In genomic region chr3:47379488-47379899, GRCh38 we compare ENCODE assay signal across 8 cellular contexts. TPM values are rescaled to one million over a fixed set of nuclear protein-coding genes. Genes with fewer than 3 reads are reported as not detected.
A peak's percentile ranks its signal among the peaks of the same experiment; 100 is the strongest.
DNase-seq lines count a peak whose midpoint lies in the region; ATAC-seq and TF ChIP-seq lines count a peak whose summit lies in the region.

No MANE protein-coding gene starts in this region.

- no peak overlapping the region for H2BK15ac ChIP-seq in IMR-90 (ENCODE audit: low read depth, low read length)

- dilution Hi-C loops in IMR-90 (cut with HindIII; ENCODE audit: low sequenced_read_pairs, unreplicated experiment) = no loop called here

- no peak overlapping the region for H2AFZ ChIP-seq in IMR-90 (replicated peaks; ENCODE audit: low read length, poor library complexity)

- no peaks in the 10 kb centered on the region for H3K27me3 Mint-ChIP-seq in central memory CD8-positive, alpha-beta T cell
- no peaks in the 10 kb centered on the region for H3K27me3 Mint-ChIP-seq in naive B cell

- H2BK120ac ChIP-seq in IMR-90 (ENCODE audit: low read depth, low read length) = no peak overlapping the region

- peak overlapping the region; percentile 57; the same call in 1 of the 2 replicates for H3K23ac ChIP-seq in IMR-90 (ENCODE audit: low read depth, low read length)

- POLR2A ChIA-PET in IMR-90 (lab: Charles Lee; ENCODE audit: unreplicated experiment) = no interaction called here

- H3K27me3 ChIP-seq in IMR-90 (ENCODE audit: control insufficient read depth, insufficient read depth, low read length) = no peaks in the 10 kb centered on the region

- 0 out of 2 replicates have a peak, but pooled peaks cover 2% of the 10 kb centered on the region for H3K36me3 ChIP-seq in IMR-90 (ENCODE audit: control insufficient read depth, insufficient read depth, low read length)

- peaks cover 22% of the 10 kb centered on the region for H4K20me1 ChIP-seq in IMR-90 (ENCODE audit: insufficient read depth, low read length)

- no peaks in the 10 kb centered on the region for H3K9me3 Mint-ChIP-seq in central memory CD8-positive, alpha-beta T cell
- H3K9me3 Mint-ChIP-seq in naive B cell = no peaks in the 10 kb centered on the region

- BruUV-seq in IMR-90 (replicated peaks; lab: Mats Ljungman, UMichigan) = no TSS peak

- peak overlapping the region; percentile 86 for H3K4me2 ChIP-seq in IMR-90 (ENCODE audit: low read depth, low read length)

- H2AK9ac ChIP-seq in IMR-90 (replicated peaks; ENCODE audit: low read depth, low read length, poor library complexity) = peak overlapping the region; percentile 65

- H3K9me1 ChIP-seq in IMR-90 (ENCODE audit: insufficient read depth, low read length) = peaks cover 10% of the 10 kb centered on the region

- H3K79me1 ChIP-seq in IMR-90 (ENCODE audit: low read depth in 1 of 2, low read length in 2 of 2) = peaks cover 26 to 54% of the 10 kb centered on the region in 2 experiments

- no peak overlapping the region for H2BK5ac ChIP-seq in IMR-90 (ENCODE audit: low read depth, low read length, poor library complexity, severe bottlenecking)

- H2AK5ac ChIP-seq in IMR-90 (ENCODE audit: low read depth, low read length) = peak overlapping the region; percentile 61; the same call in 1 of the 2 replicates

- TF ChIP-seq POLR2A in IMR-90 (IDR thresholded peaks at IDR 0.05; ENCODE audit: low read depth, low read length) = no peak

- H3K4ac ChIP-seq in IMR-90 (ENCODE audit: low read depth, low read length) = peak overlapping the region; percentile 87; the same call in 1 of the 2 replicates

- DNase-seq in AG09309 (ENCODE audit: low read depth) (no peak), IMR-90 (no peak), naive B cell (no peak), NK-92 (lab: John Stamatoyannopoulos, UW; ENCODE audit: unreplicated experiment) (no peak), NCI-H2029 (lab: John Stamatoyannopoulos, UW) (no peak), pons (ENCODE audit: low spot score) (no peak), SKM-1 treated with dmso at 0.1 percent for 144 hours (lab: John Stamatoyannopoulos, UW; ENCODE audit: unreplicated experiment) (no peak)
- DNase-seq in central memory CD8-positive, alpha-beta T cell (ENCODE audit: low spot score in 2 of 2) = no peak

- no peak overlapping the region for H3K27ac ChIP-seq in IMR-90 (ENCODE audit: insufficient read depth, low read length)

- H3K4me3 ChIP-seq in AG09309 (ENCODE audit: control insufficient read depth, low read depth, low read length) (peak overlapping the region; percentile 95), IMR-90 (ENCODE audit: insufficient read depth, low read depth, low read length) (peak overlapping the region; percentile 60; the same call in 1 of the 2 replicates)

- H3K14ac ChIP-seq in IMR-90 (replicated peaks; ENCODE audit: low read depth, low read length) = peak overlapping the region; percentile 93; the same call in 1 of the 2 replicates

- CTCF ChIA-PET in IMR-90 (lab: Yijun Ruan, JAX) = interaction anchor here (0.5 kb wide), 1 partner anchor 276 kb away, joined by 4 read pairs; no protein-coding TSS in a partner anchor

- in situ Hi-C loops in IMR-90 (cut with MboI; ENCODE audit: low sequenced_read_pairs) = no loop called here

- no peak for TF ChIP-seq RAD21 in IMR-90 (IDR thresholded peaks at IDR 0.05; ENCODE audit: low read length)

- H3K9ac ChIP-seq in IMR-90 (ENCODE audit: low read depth, low read length) = peak overlapping the region; percentile 91; the same call in 1 of the 2 replicates

- no peaks in the 10 kb centered on the region for H3K9me3 ChIP-seq in IMR-90 (ENCODE audit: control insufficient read depth, insufficient read depth, low read length)

- H2BK20ac ChIP-seq in IMR-90 (ENCODE audit: low read depth, low read length) = no peak overlapping the region

- H3K27ac Mint-ChIP-seq in central memory CD8-positive, alpha-beta T cell (ENCODE audit: low read depth) = peak overlapping the region; percentile 99
- H3K27ac Mint-ChIP-seq in naive B cell = peak overlapping the region; percentile 98 to 100 (median 100)

- H3K4me1 Mint-ChIP-seq in central memory CD8-positive, alpha-beta T cell = peaks cover 38% of the 10 kb centered on the region
- peaks cover 43 to 56% (median 52%) of the 10 kb centered on the region in 3 donors for H3K4me1 Mint-ChIP-seq in naive B cell

- H3K56ac ChIP-seq in IMR-90 (ENCODE audit: extremely low read depth, insufficient read depth, low read length) = peak overlapping the region; percentile 22; the same call in 1 of the 2 replicates

- H4K8ac ChIP-seq in IMR-90 (ENCODE audit: low read depth in 2 of 2, low read length in 2 of 2) = peak overlapping the region; percentile 83 to 92; a peak in 3 of 4 replicates

- H3K36me3 Mint-ChIP-seq in central memory CD8-positive, alpha-beta T cell (ENCODE audit: insufficient read depth) = peaks cover 18% of the 10 kb centered on the region
- H3K36me3 Mint-ChIP-seq in naive B cell = no peaks in the 10 kb centered on the region

- peaks cover 7% of the 10 kb centered on the region for H3K4me1 ChIP-seq in IMR-90 (ENCODE audit: control insufficient read depth, insufficient read depth, low read length)

- peak overlapping the region; percentile 91 for H3K4me3 Mint-ChIP-seq in central memory CD8-positive, alpha-beta T cell
- peak overlapping the region; percentile 90 to 100 (median 98) for H3K4me3 Mint-ChIP-seq in naive B cell

- WGBS in IMR-90 (ENCODE audit: extremely low coverage in 2 of 2, insufficient read length in 1 of 2), 2 experiments = 97% methylated on average over 11 of the region's 16 CpGs; no CpG with 5 or more reads in 1 of the 2 experiments

- TF ChIP-seq CTCF in AG09309 (IDR thresholded peaks at IDR 0.05; ENCODE audit: control insufficient read depth, insufficient read depth, low read depth, low read length, missing control alignments) = no peak
- TF ChIP-seq CTCF in IMR-90 (conservative IDR thresholded peaks at IDR 0.05; ENCODE audit: low read depth, low read length) = no peak

- no peak overlapping the region for H3K18ac ChIP-seq in IMR-90 (ENCODE audit: low read depth, low read length)

- intact Hi-C loops in IMR-90 (cut with micrococcal nuclease) = no loop called here

- H4K5ac ChIP-seq in IMR-90 (ENCODE audit: low read depth, low read length) = no peak overlapping the region

- no peak overlapping the region for H4K91ac ChIP-seq in IMR-90 (ENCODE audit: insufficient read depth, low read depth, low read length)

- ATAC-seq in IMR-90 (ENCODE audit: low read depth) (no peak), naive B cell (ENCODE audit: low read depth in 2 of 2) (no peak)
- no peak for ATAC-seq in central memory CD8-positive, alpha-beta T cell (replicated peaks; ENCODE audit: extremely low read depth, poor library complexity, severe bottlenecking)

TF ChIP-seq in IMR-90, 13 proteins besides CTCF, POLR2A, EP300 and RAD21:
- TF ChIP-seq CEBPB (IDR thresholded peaks at IDR 0.05; ENCODE audit: low read depth, low read length) (no peak), CHD1 (IDR thresholded peaks at IDR 0.05; ENCODE audit: low read depth, low read length) (no peak), MAZ (IDR thresholded peaks at IDR 0.05; ENCODE audit: borderline replicate concordance, low read depth, low read length) (no peak), RFX5 (IDR thresholded peaks at IDR 0.05; ENCODE audit: low read depth, low read length) (no peak), MAFK (IDR thresholded peaks at IDR 0.05; ENCODE audit: low read depth, low read length) (no peak), BHLHE40 (IDR thresholded peaks at IDR 0.05; ENCODE audit: low read depth, low read length) (no peak), RCOR1 (IDR thresholded peaks at IDR 0.05; ENCODE audit: insufficient replicate concordance, low read length) (no peak), SMC3 (IDR thresholded peaks at IDR 0.05; ENCODE audit: low read depth, low read length) (no peak), MXI1 (IDR thresholded peaks at IDR 0.05; ENCODE audit: borderline replicate concordance, low read depth, low read length) (no peak), USF2 (IDR thresholded peaks at IDR 0.05; ENCODE audit: low read depth, low read length) (no peak), NFE2L2 (IDR thresholded peaks at IDR 0.05; ENCODE audit: low read depth, low read length) (no peak), FOS (IDR thresholded peaks at IDR 0.05; ENCODE audit: low read depth, low read length) (no peak), ELK1 (IDR thresholded peaks at IDR 0.05; ENCODE audit: borderline replicate concordance, low read depth, low read length) (no peak)

RNA-seq across cellular contexts. Expression of gene PTPN23, which starts 1.3 kb away (rescaled TPM):
- total RNA-seq in IMR-90 (2012; rRNA removed) = 4.4 and 4.5 TPM in 2 replicates
- polyA plus RNA-seq in IMR-90 (2012; rRNA removed) (13.9 and 15.1 TPM in 2 replicates), naive B cell (ENCODE audit: low read depth in 6 of 6) (1 to 10 TPM in 5 of 6 donors, under 1 TPM in 1; 0.60 to 6.3 (median 4.2) TPM)
- polyA plus RNA-seq in IMR-90 (2012; cell fraction: cytosol; rRNA removed) = 7.3 and 8.9 TPM in 2 replicates
- 33.7 and 64.5 TPM in 2 replicates for polyA plus RNA-seq in IMR-90 (2012; cell fraction: nucleus; rRNA removed; ENCODE audit: low replicate concordance)
